In genomic region chr16:28823291-28823718, GRCh38 we compare ENCODE assay signal across 8 cellular contexts. TPM values are rescaled to one million over a fixed set of nuclear protein-coding genes. Genes with fewer than 3 reads are reported as not detected.
DNase-seq lines count a peak whose midpoint lies in the region; ATAC-seq and TF ChIP-seq lines count a peak whose summit lies in the region.

No MANE protein-coding gene starts in this region.

- peaks cover 41% of the 10 kb centered on the region for H3K4me1 Mint-ChIP-seq in activated T-cell treated with anti-CD3 and anti-CD28 coated beads, Interleukin-2, amount 50 U/mL, for 4 hours (ENCODE audit: low read depth)

- DNase-seq in activated T-cell treated with anti-CD3 and anti-CD28 coated beads, Interleukin-2, amount 50 U/mL, for 4 hours: no peak
- DNase-seq in activated T-cell treated with anti-CD3 and anti-CD28 coated beads for 4 hours (no peak), mucosa of descending colon (peak in 1 of 3 donors; percentile 65), islet precursor cell (no peak), AML-193 (lab: John Stamatoyannopoulos, UW) (no peak)
- no peak for DNase-seq in activated CD4-positive, alpha-beta T cell treated with anti-CD3 and anti-CD28 coated beads, Interleukin-2, amount 50 U/mL, for 48 hours

- H3K9me3 ChIP-seq in Loucy (ENCODE audit: insufficient read depth, low read depth, low read length) (no peaks in the 10 kb centered on the region), mucosa of descending colon (no peaks in the 10 kb centered on the region)

- H3F3A ChIP-seq in Loucy (ENCODE audit: low read depth): no peaks in the 10 kb centered on the region

- peak overlapping the region; percentile 100 for H3K9ac ChIP-seq in Loucy (ENCODE audit: low read depth, low read length, poor library complexity, severe bottlenecking)

- 0 out of 2 replicates have a peak overlapping the region, but pooled peaks have one; percentile 26 for H2AFZ ChIP-seq in Loucy (ENCODE audit: low read length)

- H3K4me1 ChIP-seq in Loucy (ENCODE audit: insufficient read depth, low read length, poor library complexity, severe bottlenecking): peaks cover 22% of the 10 kb centered on the region
- peaks cover 23% of the 10 kb centered on the region for H3K4me1 ChIP-seq in mucosa of descending colon (ENCODE audit: low read depth)

- no peak for ATAC-seq in activated T-cell treated with anti-CD3 and anti-CD28 coated beads, Interleukin-2, amount 50 U/mL, for 4 hours
- ATAC-seq in mucosa of descending colon: peak; percentile 14

- H3K79me2 ChIP-seq in Loucy (ENCODE audit: insufficient read depth, low read length): peaks cover 62% of the 10 kb centered on the region

- peak overlapping the region; percentile 95 for H3K27ac ChIP-seq in cingulate gyrus (ENCODE audit: low read depth, low read length)

- no peaks in the 10 kb centered on the region for H3K27me3 Mint-ChIP-seq in activated T-cell treated with anti-CD3 and anti-CD28 coated beads, Interleukin-2, amount 50 U/mL, for 4 hours (ENCODE audit: low read depth)

- H3K4me2 ChIP-seq in Loucy (ENCODE audit: low read depth, low read length, poor library complexity, severe bottlenecking): peak overlapping the region; percentile 49

- H3K36me3 ChIP-seq in Loucy (ENCODE audit: insufficient read depth, low read length) (peaks cover 38% of the 10 kb centered on the region), mucosa of descending colon (ENCODE audit: low read depth) (no peaks in the 10 kb centered on the region)

- peaks cover 8% of the 10 kb centered on the region for H3K27me3 ChIP-seq in Loucy (ENCODE audit: insufficient read depth, low read length, poor library complexity, severe bottlenecking)

- H3K9me3 Mint-ChIP-seq in activated T-cell treated with anti-CD3 and anti-CD28 coated beads, Interleukin-2, amount 50 U/mL, for 4 hours: no peaks in the 10 kb centered on the region

- peak overlapping the region; percentile 97 for H3K4me3 Mint-ChIP-seq in activated T-cell treated with anti-CD3 and anti-CD28 coated beads, Interleukin-2, amount 50 U/mL, for 4 hours

- intact Hi-C loops in mucosa of descending colon (cut with DNase I, micrococcal nuclease): no loop called here

- peaks cover 34% of the 10 kb centered on the region for H3K36me3 Mint-ChIP-seq in activated T-cell treated with anti-CD3 and anti-CD28 coated beads, Interleukin-2, amount 50 U/mL, for 4 hours (ENCODE audit: insufficient read depth)

- TF ChIP-seq CTCF in Loucy (conservative IDR thresholded peaks at IDR 0.05; ENCODE audit: low read length): no peak
- no peak for TF ChIP-seq CTCF in mucosa of descending colon (IDR thresholded peaks at IDR 0.05)

- H4K20me1 ChIP-seq in Loucy (ENCODE audit: insufficient read depth, low read length, poor library complexity, severe bottlenecking): peaks cover 49% of the 10 kb centered on the region

- no peaks in the 10 kb centered on the region for H3K9me2 ChIP-seq in Loucy (replicated peaks; ENCODE audit: low read depth, low read length)

- peak overlapping the region; percentile 95 for H3K4me3 ChIP-seq in Loucy (ENCODE audit: low read length, poor library complexity, severe bottlenecking)
- peak overlapping the region; percentile 100 for H3K4me3 ChIP-seq in mucosa of descending colon

RNA-seq across cellular contexts. Expression of gene ATXN2L, which starts 0.5 kb away (rescaled TPM):
- total RNA-seq in activated T-cell treated with anti-CD3 and anti-CD28 coated beads, Interleukin-2, amount 50 U/mL, for 4 hours: 100 to 1,000 TPM; 315 to 351 (median 325) TPM
- 100 to 1,000 TPM; 102 to 108 (median 107) TPM for total RNA-seq in mucosa of descending colon

RNA-seq across cellular contexts. Expression of gene TUFM, which starts 22.8 kb away (rescaled TPM):
- total RNA-seq in activated T-cell treated with anti-CD3 and anti-CD28 coated beads, Interleukin-2, amount 50 U/mL, for 4 hours: 100 to 1,000 TPM; 459 to 515 (median 499) TPM
- total RNA-seq in mucosa of descending colon: 100 to 1,000 TPM; 182 to 248 (median 220) TPM

RNA-seq across cellular contexts. Expression of gene SH2B1, which starts 40.3 kb away (rescaled TPM):
- total RNA-seq in activated T-cell treated with anti-CD3 and anti-CD28 coated beads, Interleukin-2, amount 50 U/mL, for 4 hours: 10 to 100 TPM; 35.5 to 41.4 (median 41.0) TPM
- total RNA-seq in mucosa of descending colon: 100 to 1,000 TPM in 1 of 3 donors, 10 to 100 TPM in 2; 83.5 to 107 (median 89.7) TPM

RNA-seq across cellular contexts. Expression of gene ATP2A1, which starts 55.0 kb away (rescaled TPM):
- 1 to 10 TPM; 1.0 to 1.4 (median 1.4) TPM for total RNA-seq in activated T-cell treated with anti-CD3 and anti-CD28 coated beads, Interleukin-2, amount 50 U/mL, for 4 hours
- total RNA-seq in mucosa of descending colon: 1 to 10 TPM in 2 of 3 donors, under 1 TPM in 1; 0.96 to 1.7 (median 1.6) TPM
